Comparison of ENCODE assay signal across 8 cellular contexts in genomic region chr18:6479699-6480098, GRCh38.
"Had no signal": no experiment of that assay in that cellular context is flagged by ENCODE, and none has a peak within 500 bp of the region (broad histone marks: within the 10 kb centered on the region; RNA-seq: fewer than 3 reads in every experiment).

No MANE protein-coding gene starts in this region.

- DNase-seq: GDM1, GF-D8 had no signal

- FAIRE-seq: G401.6, GM12878, GM12891, GM12892, GM18507, GM19239 had no signal

- H3K4me3 ChIP-seq: GM12878 had no signal

- ATAC-seq: GM12878 had no signal
